Comparison of ENCODE assay signal across 13 cellular contexts in genomic region chr3:39295184-39295775, GRCh38. TPM values are rescaled to one million over a fixed set of nuclear protein-coding genes. Genes with fewer than 3 reads are reported as not detected.
DNase-seq lines count a peak whose midpoint lies in the region; ATAC-seq and TF ChIP-seq lines count a peak whose summit lies in the region.
"Had no signal": no experiment of that assay in that cellular context is flagged by ENCODE, and none has a peak within 500 bp of the region (broad histone marks: within the 10 kb centered on the region; RNA-seq: fewer than 3 reads in every experiment).

No MANE protein-coding gene starts in this region.

- no peaks in the 10 kb centered on the region for H3K4me1 ChIP-seq in osteoblast (ENCODE audit: insufficient read depth, low read length)

- H3K4me3 Mint-ChIP-seq in activated CD4-positive, alpha-beta T cell treated with anti-CD3 and anti-CD28 coated beads for 36 hours, result no peak overlapping the region
- no peak overlapping the region for H3K4me3 Mint-ChIP-seq in neural crest cell

- no peak overlapping the region for H3K4me2 ChIP-seq in osteoblast (ENCODE audit: insufficient read depth, low read length)

- no peak overlapping the region for H2AFZ ChIP-seq in osteoblast (ENCODE audit: low read length)

- POLR2A ChIA-PET in activated CD4-positive, alpha-beta T cell treated with anti-CD3 and anti-CD28 coated beads for 36 hours (lab: Charles Lee), result interaction anchor here (0.6 kb wide), 1 partner anchor 83 kb away, joined by 3 read pairs; no protein-coding TSS in a partner anchor

- peaks cover 6% of the 10 kb centered on the region for H3K27me3 Mint-ChIP-seq in activated CD4-positive, alpha-beta T cell treated with anti-CD3 and anti-CD28 coated beads for 36 hours
- peaks cover 9% of the 10 kb centered on the region for H3K27me3 Mint-ChIP-seq in neural crest cell (ENCODE audit: low read depth)

- H3K9me3 ChIP-seq in osteoblast (ENCODE audit: low read depth, low read length), result no peaks in the 10 kb centered on the region
- H3K9me3 ChIP-seq: SJSA1 had no signal

- no peaks in the 10 kb centered on the region for H3K27me3 ChIP-seq in osteoblast (ENCODE audit: insufficient read depth, low read length)
- H3K27me3 ChIP-seq: SJSA1 had no signal

- intact Hi-C loops in activated CD4-positive, alpha-beta T cell treated with anti-CD3 and anti-CD28 coated beads for 36 hours (cut with DNase I, micrococcal nuclease), result no loop called here

- TF ChIP-seq CTCF in neural crest cell (conservative IDR thresholded peaks at IDR 0.05), result no peak
- no peak for TF ChIP-seq CTCF in osteoblast (IDR thresholded peaks at IDR 0.05; ENCODE audit: extremely low read depth, low read depth, low read length)

- H3K27ac ChIP-seq in osteoblast (ENCODE audit: low read depth, low read length), result no peak overlapping the region
- H3K27ac ChIP-seq: SJSA1 had no signal

- H3K9me3 Mint-ChIP-seq in activated CD4-positive, alpha-beta T cell treated with anti-CD3 and anti-CD28 coated beads for 36 hours (ENCODE audit: low read depth), result peaks cover 13% of the 10 kb centered on the region
- peaks cover 4% of the 10 kb centered on the region for H3K9me3 Mint-ChIP-seq in neural crest cell

- no peak overlapping the region for H3K27ac Mint-ChIP-seq in activated CD4-positive, alpha-beta T cell treated with anti-CD3 and anti-CD28 coated beads for 36 hours
- H3K27ac Mint-ChIP-seq in neural crest cell (ENCODE audit: unreplicated experiment), result peak overlapping the region; percentile 93

- H3K4me1 Mint-ChIP-seq in activated CD4-positive, alpha-beta T cell treated with anti-CD3 and anti-CD28 coated beads for 36 hours, result peaks cover 17% of the 10 kb centered on the region
- peaks cover 17% of the 10 kb centered on the region for H3K4me1 Mint-ChIP-seq in neural crest cell

- H3K79me2 ChIP-seq in osteoblast (ENCODE audit: insufficient read depth, low read length), result no peaks in the 10 kb centered on the region

- H3K36me3 ChIP-seq in osteoblast (ENCODE audit: insufficient read depth, low read length), result no peaks in the 10 kb centered on the region
- H3K36me3 ChIP-seq: SJSA1 had no signal

- no peak overlapping the region for H3K4me3 ChIP-seq in osteoblast (ENCODE audit: insufficient read depth, low read length)
- H3K4me3 ChIP-seq: SJSA1 had no signal

- CTCF ChIA-PET in activated CD4-positive, alpha-beta T cell treated with anti-CD3 and anti-CD28 coated beads for 36 hours (lab: Charles Lee), result interaction anchor here (0.6 to 13.0 kb wide), 8 partner anchors 27 to 105 kb away, joined by 3 to 447 read pairs (median 4); partner anchors contain the start of gene XIRP1

- H3K36me3 Mint-ChIP-seq in activated CD4-positive, alpha-beta T cell treated with anti-CD3 and anti-CD28 coated beads for 36 hours (ENCODE audit: low read depth), result peaks cover 12% of the 10 kb centered on the region
- H3K36me3 Mint-ChIP-seq in neural crest cell (ENCODE audit: low read depth), result peaks cover 2% of the 10 kb centered on the region

- no peak for DNase-seq in activated CD4-positive, alpha-beta T cell treated with anti-CD3 and anti-CD28 coated beads for 36 hours
- DNase-seq in activated CD4-positive, alpha-beta T cell treated with anti-CD3 and anti-CD28 coated beads, Interleukin-2, amount 50 U/mL, for 1 hour, result no peak
- no peak for DNase-seq in neural crest cell (ENCODE audit: low read depth, low spot score)
- DNase-seq in osteoblast (ENCODE audit: insufficient read length, low spot score, missing footprints), result no peak
- DNase-seq in NCI-H82 treated with DMSO at 0.1 percent for 48 hours (lab: John Stamatoyannopoulos, UW; ENCODE audit: unreplicated experiment), result no peak
- DNase-seq in hippocampal formation (lab: John Stamatoyannopoulos, UW), result no peak
- DNase-seq: 8988T, IMR-90, NCI-H2227 treated with DMSO at 0.1 percent for 48 hours had no signal

- peak; percentile 66 for ATAC-seq in activated CD4-positive, alpha-beta T cell treated with anti-CD3 and anti-CD28 coated beads for 36 hours
- ATAC-seq in GM21423 (IDR thresholded peaks at IDR 0.05; ENCODE audit: unreplicated experiment) (peak; percentile 81), HG03103 (IDR thresholded peaks at IDR 0.05; ENCODE audit: low read depth, unreplicated experiment) (peak; percentile 82)

- no peaks in the 10 kb centered on the region for H4K20me1 ChIP-seq in osteoblast (ENCODE audit: insufficient read depth, low read length)

RNA-seq across cellular contexts. Expression of gene CX3CR1, which starts 15.4 kb away (rescaled TPM):
- total RNA-seq in activated CD4-positive, alpha-beta T cell treated with anti-CD3 and anti-CD28 coated beads for 36 hours, result under 1 TPM; 0.14 to 0.16 TPM
- total RNA-seq in neural crest cell (0.26 TPM in 1 of 2 replicates, not detected in the other), osteoblast (under 0.01 TPM in 2 replicates)
- total RNA-seq: IMR-90, SJSA1 had no signal

RNA-seq across cellular contexts. Expression of gene CCR8, which starts 34.2 kb away (rescaled TPM):
- under 1 TPM; 0.75 to 0.77 TPM for total RNA-seq in activated CD4-positive, alpha-beta T cell treated with anti-CD3 and anti-CD28 coated beads for 36 hours
- not detected in 2 replicates for total RNA-seq in neural crest cell
- not detected in 2 replicates for total RNA-seq in osteoblast
- total RNA-seq: IMR-90, omental fat pad, SJSA1 had no signal
